11 cellular contexts compared by ENCODE assay signal in genomic region chr3:13347390-13347966, GRCh38.
DNase-seq lines count a peak whose midpoint lies in the region; ATAC-seq and TF ChIP-seq lines count a peak whose summit lies in the region.
"Had no signal": no experiment of that assay in that cellular context is flagged by ENCODE, and none has a peak within 500 bp of the region (broad histone marks: within the 10 kb centered on the region; RNA-seq: fewer than 3 reads in every experiment).

No MANE protein-coding gene starts in this region.

- H3K9me3 Mint-ChIP-seq in T-helper 2 cell treated with Interferon-gamma antibody and Interleukin-4, amounts not matched to agents 5 μg/mL and 100 μg/mL, for 36 hours = no peaks in the 10 kb centered on the region
- no peaks in the 10 kb centered on the region for H3K9me3 Mint-ChIP-seq in endodermal cell

- no peak overlapping the region for H3K4me3 ChIP-seq in endodermal cell (ENCODE audit: low read length)
- H3K4me3 ChIP-seq: pancreas, uterus had no signal

- WGBS in endodermal cell (ENCODE audit: insufficient coverage in 1 of 2, insufficient read length in 1 of 2), 2 experiments = 59 to 63% methylated on average over 13 to 15 of the region's 15 CpGs

- H3K9me3 ChIP-seq in T-helper 17 cell (ENCODE audit: control insufficient read depth, low read length, poor library complexity, severe bottlenecking) (no peaks in the 10 kb centered on the region), endodermal cell (ENCODE audit: control insufficient read depth, low read length) (no peaks in the 10 kb centered on the region)
- H3K9me3 ChIP-seq: pancreas, uterus had no signal

- H3K27me3 Mint-ChIP-seq in T-helper 2 cell treated with Interferon-gamma antibody and Interleukin-4, amounts not matched to agents 5 μg/mL and 100 μg/mL, for 36 hours (ENCODE audit: low read depth) = no peaks in the 10 kb centered on the region
- H3K27me3 Mint-ChIP-seq in T-helper 17 cell = no peaks in the 10 kb centered on the region
- H3K27me3 Mint-ChIP-seq in endodermal cell (ENCODE audit: insufficient read depth) = no peaks in the 10 kb centered on the region

- no peak for ATAC-seq in T-helper 17 cell
- ATAC-seq in HG02642 (IDR thresholded peaks at IDR 0.05; ENCODE audit: poor library complexity, unreplicated experiment) = no peak
- no peak for ATAC-seq in GM21737 (IDR thresholded peaks at IDR 0.05; ENCODE audit: unreplicated experiment)

- H3K36me3 Mint-ChIP-seq in T-helper 2 cell treated with Interferon-gamma antibody and Interleukin-4, amounts not matched to agents 5 μg/mL and 100 μg/mL, for 36 hours (ENCODE audit: low read depth) = peaks cover 72% of the 10 kb centered on the region
- H3K36me3 Mint-ChIP-seq in T-helper 17 cell (ENCODE audit: low read depth) (peaks cover 3% of the 10 kb centered on the region), endodermal cell (ENCODE audit: low read depth) (peaks cover 6% of the 10 kb centered on the region)

- no peak for DNase-seq in T-helper 2 cell treated with Interferon-gamma antibody and Interleukin-4, amounts not matched to agents 5 μg/mL and 100 μg/mL, for 36 hours (ENCODE audit: low spot score)
- no peak for DNase-seq in T-helper 2 cell
- no peak for DNase-seq in T-helper 17 cell
- DNase-seq in endodermal cell = peak; percentile 74
- peak; percentile 63 for DNase-seq in occipital lobe (lab: John Stamatoyannopoulos, UW)
- DNase-seq in T-helper 9 cell = no peak
- DNase-seq: NCI-H2107, uterus had no signal

- H3K9ac ChIP-seq in endodermal cell (ENCODE audit: extremely low read depth, low read length, poor library complexity, severe bottlenecking) = no peak overlapping the region

- H3K27me3 ChIP-seq in endodermal cell (ENCODE audit: control insufficient read depth, insufficient read depth, low read length, poor library complexity, severe bottlenecking) = no peaks in the 10 kb centered on the region
- H3K27me3 ChIP-seq: pancreas, uterus had no signal

- H3K27ac ChIP-seq in endodermal cell (ENCODE audit: low read depth, low read length) = no peak overlapping the region
- H3K27ac ChIP-seq: pancreas, uterus had no signal

- H3K36me3 ChIP-seq in endodermal cell (ENCODE audit: control insufficient read depth, insufficient read depth, low read length) = no peaks in the 10 kb centered on the region
- H3K36me3 ChIP-seq: uterus had no signal

- TF ChIP-seq CTCF in endodermal cell (conservative IDR thresholded peaks at IDR 0.05) = peak; percentile 10

- peaks cover 40% of the 10 kb centered on the region for H3K4me1 Mint-ChIP-seq in T-helper 2 cell treated with Interferon-gamma antibody and Interleukin-4, amounts not matched to agents 5 μg/mL and 100 μg/mL, for 36 hours (ENCODE audit: low read depth)
- H3K4me1 Mint-ChIP-seq in T-helper 17 cell (peaks cover 43% of the 10 kb centered on the region), endodermal cell (peaks cover 42% of the 10 kb centered on the region)

- peak overlapping the region; percentile 18 for H3K4me3 Mint-ChIP-seq in T-helper 2 cell treated with Interferon-gamma antibody and Interleukin-4, amounts not matched to agents 5 μg/mL and 100 μg/mL, for 36 hours
- H3K4me3 Mint-ChIP-seq in T-helper 17 cell (peak overlapping the region; percentile 65), endodermal cell (peak overlapping the region; percentile 23)

- peak overlapping the region; percentile 85 for H3K27ac Mint-ChIP-seq in T-helper 2 cell treated with Interferon-gamma antibody and Interleukin-4, amounts not matched to agents 5 μg/mL and 100 μg/mL, for 36 hours
- peak overlapping the region; percentile 92 for H3K27ac Mint-ChIP-seq in T-helper 17 cell
- H3K27ac Mint-ChIP-seq in endodermal cell = peak overlapping the region; percentile 92

- H3K4me1 ChIP-seq in endodermal cell (ENCODE audit: control insufficient read depth, insufficient read depth, low read length) = peaks cover 3% of the 10 kb centered on the region
- H3K4me1 ChIP-seq: pancreas, uterus had no signal

Comparison
In these comparisons a context has a peak if more than half of its experiments do, and no peak if none do; other contexts are left out.
1. DNase-seq: peak in endodermal cell (single experiment) and occipital lobe (single experiment); none in T-helper 2 cell treated with Interferon-gamma antibody and Interleukin-4, amounts not matched to agents 5 μg/mL and 100 μg/mL, for 36 hours (single experiment), T-helper 2 cell (0 of 5), T-helper 17 cell (0 of 3) and T-helper 9 cell (single experiment).
2. Peak in every context shown above with its lines, with median percentiles within 50 percentile points of each other: H3K27ac Mint-ChIP-seq and H3K4me3 Mint-ChIP-seq.